8 cellular contexts compared by ENCODE assay signal in the genomic region with DNA sequence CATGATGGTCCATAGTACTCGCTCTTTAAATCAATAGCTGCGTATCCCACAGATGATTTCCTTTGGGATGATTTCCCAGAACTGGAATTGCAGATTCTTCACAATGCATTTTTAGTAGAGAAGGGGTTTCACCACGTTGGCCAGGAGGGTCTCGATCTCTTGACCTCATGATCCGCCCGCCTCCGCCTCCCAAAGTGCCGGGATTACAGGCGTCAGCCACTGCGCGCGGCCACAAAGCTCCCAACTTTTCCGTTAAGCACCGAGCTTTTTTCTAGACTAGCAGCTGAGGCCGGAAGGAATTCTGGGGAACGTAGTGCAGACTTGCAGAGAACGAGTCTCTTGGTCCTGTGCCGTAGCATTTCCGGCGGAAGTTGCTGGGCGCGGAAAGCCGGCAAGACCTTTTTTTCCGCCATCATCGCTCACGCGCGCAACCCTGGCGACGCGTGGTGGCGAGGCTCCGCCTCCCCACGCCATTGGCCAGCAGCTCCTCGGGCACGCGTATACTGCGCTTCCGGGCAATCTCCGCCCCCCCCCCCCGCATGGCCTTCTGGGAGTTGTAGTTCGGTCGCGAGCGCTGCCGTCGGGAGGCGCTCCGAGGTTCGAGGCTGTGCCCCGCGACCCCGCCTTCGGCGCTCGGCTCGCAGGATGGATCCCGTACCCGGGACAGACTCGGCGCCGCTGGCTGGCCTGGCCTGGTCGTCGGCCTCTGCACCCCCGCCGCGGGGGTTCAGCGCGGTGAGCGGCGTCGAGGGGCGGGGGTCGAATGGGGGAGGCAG. TPM values are rescaled to one million over a fixed set of nuclear protein-coding genes. Genes with fewer than 3 reads are reported as not detected.
A peak's percentile ranks its signal among the peaks of the same experiment; 100 is the strongest.
DNase-seq lines count a peak whose midpoint lies in the region; ATAC-seq, FAIRE-seq and TF ChIP-seq lines count a peak whose summit lies in the region.

A gene (plus strand): TSS at position 557 of the 776 bp plus-strand sequence. CDS start 89 bp downstream, at position 646.

- dilution Hi-C loops in mammary epithelial cell (cut with HindIII; ENCODE audit: low sequenced_read_pairs) = no loop called here

- intact Hi-C loops in mammary epithelial cell (cut with micrococcal nuclease) = loop anchor here (2.0 kb wide), 1 partner anchor 47 kb away; no protein-coding TSS in a partner anchor

- in situ Hi-C loops in mammary epithelial cell (cut with MboI; ENCODE audit: low sequenced_read_pairs in 2 of 2) = no loop called here

- DNase-seq in NCI-H2227 (lab: John Stamatoyannopoulos, UW; ENCODE audit: unreplicated experiment) = peak; percentile 97
- peak; percentile 97 for DNase-seq in WERI-Rb-1
- DNase-seq in mammary epithelial cell = peak; percentile 98

- no peaks in the 10 kb centered on the region for H3K9me3 ChIP-seq in WERI-Rb-1 (ENCODE audit: severe bottlenecking)
- no peaks in the 10 kb centered on the region for H3K9me3 ChIP-seq in mammary epithelial cell (replicated peaks; ENCODE audit: insufficient read depth, low read length)
- H3K9me3 ChIP-seq in iPS-18c (ENCODE audit: control insufficient read depth, insufficient read depth, low read length) = peaks cover under 1% of the 10 kb centered on the region
- H3K9me3 ChIP-seq in skeletal muscle tissue (ENCODE audit: control insufficient read depth in 3 of 3, low read length in 3 of 3) = no peaks in the 10 kb centered on the region

- H3K27me3 ChIP-seq in WERI-Rb-1 (ENCODE audit: insufficient read depth, low read depth, severe bottlenecking) (no peaks in the 10 kb centered on the region), mammary epithelial cell (ENCODE audit: insufficient read depth, low read length) (no peaks in the 10 kb centered on the region), skeletal muscle tissue (ENCODE audit: control insufficient read depth in 3 of 3, insufficient read depth in 3 of 3, low read length in 3 of 3) (peaks cover 0 to 5% (median 4%) of the 10 kb centered on the region in 3 donors)

- BruUV-seq in mammary epithelial cell (replicated peaks; lab: Mats Ljungman, UMichigan) = TSS peak; percentile 100

- H3K4me2 ChIP-seq in mammary epithelial cell (ENCODE audit: insufficient read depth, low read depth, low read length) = peak within 1 kb of the TSS; percentile 91

- H3K4me3 ChIP-seq in WERI-Rb-1 (ENCODE audit: low read depth, low read length) = peak within 1 kb of the TSS; percentile 72
- H3K4me3 ChIP-seq in mammary epithelial cell (replicated peaks in 1 of 3; ENCODE audit: insufficient read depth in 1 of 3, low read depth in 2 of 3, low read length in 3 of 3) = peak within 1 kb of the TSS; percentile 54 to 70 (median 55)
- H3K4me3 ChIP-seq in iPS-18c (ENCODE audit: insufficient read depth, low read depth, low read length) = peak within 1 kb of the TSS; percentile 70
- H3K4me3 ChIP-seq in skeletal muscle tissue (ENCODE audit: low read length in 3 of 3) = peak within 1 kb of the TSS; percentile 80 to 84 (median 81)

- no peaks in the 10 kb centered on the region for H4K20me1 ChIP-seq in mammary epithelial cell (ENCODE audit: insufficient read depth, low read length)

- WGBS in mammary epithelial cell (ENCODE audit: low coverage, missing lambda C conversion rate) = 1% methylated on average over 12 of the region's 74 CpGs

- H3K4me1 ChIP-seq in mammary epithelial cell (ENCODE audit: insufficient read depth, low read length) (peaks cover 6% of the 10 kb centered on the region), skeletal muscle tissue (ENCODE audit: control insufficient read depth in 3 of 3, insufficient read depth in 3 of 3, low read length in 3 of 3) (peaks cover 11 to 14% (median 12%) of the 10 kb centered on the region in 3 donors)

- H3K9ac ChIP-seq in mammary epithelial cell (ENCODE audit: insufficient read depth, low read length) (peak within 1 kb of the TSS; percentile 54), skeletal muscle tissue (ENCODE audit: low read depth in 1 of 3, low read length in 3 of 3) (peak within 1 kb of the TSS; percentile 57 to 78 (median 75))

- H2AFZ ChIP-seq in mammary epithelial cell (ENCODE audit: low read depth, low read length) = peak within 1 kb of the TSS; percentile 99

- TF ChIP-seq CTCF in WERI-Rb-1 (IDR thresholded peaks at IDR 0.05; ENCODE audit: low read depth, low read length) (0 out of 2 replicates have a peak, but pooled peaks have one; percentile 12), mammary epithelial cell (conservative IDR thresholded peaks at IDR 0.05 in 1 of 2, IDR thresholded peaks at IDR 0.05 in 1 of 2; ENCODE audit: extremely low read depth in 1 of 2, insufficient read depth in 1 of 2, low read depth in 1 of 2, low read length in 2 of 2) (no peak)

- no peaks in the 10 kb centered on the region for H3K79me2 ChIP-seq in mammary epithelial cell (ENCODE audit: insufficient read depth, low read length)

- H3K27ac ChIP-seq in WERI-Rb-1 = peak within 1 kb of the TSS; percentile 60
- H3K27ac ChIP-seq in mammary epithelial cell (ENCODE audit: insufficient read depth, low read depth, low read length) = peak within 1 kb of the TSS; percentile 35
- peak within 1 kb of the TSS; percentile 79 for H3K27ac ChIP-seq in skeletal muscle tissue (ENCODE audit: low read depth, low read length)

- H3K36me3 ChIP-seq in WERI-Rb-1 (peaks cover 15% of the 10 kb centered on the region), mammary epithelial cell (ENCODE audit: insufficient read depth, low read length) (peaks cover 2% of the 10 kb centered on the region), skeletal muscle tissue (ENCODE audit: control insufficient read depth in 3 of 3, insufficient read depth in 3 of 3, low read length in 3 of 3) (peaks cover 6 to 12% (median 7%) of the 10 kb centered on the region in 3 donors)

- peak; percentile 89 for ATAC-seq in GM18867 (IDR thresholded peaks at IDR 0.05; ENCODE audit: unreplicated experiment)
- ATAC-seq in HG03135 (IDR thresholded peaks at IDR 0.05; ENCODE audit: unreplicated experiment) = peak; percentile 85

- FAIRE-seq in A204.1 (lab: Jason Lieb, UNC) = peak; percentile 97

- CTCF ChIA-PET in mammary epithelial cell (lab: Charles Lee; ENCODE audit: low non-redundant PET) = interaction anchor here (0.5 to 0.7 kb wide), 3 partner anchors 77 to 107 kb away, joined by 3 to 6 read pairs (median 3); no protein-coding TSS in a partner anchor

RNA-seq across cellular contexts. Expression of the gene that starts here (rescaled TPM):
- total RNA-seq in mammary epithelial cell (10 to 100 TPM; 32.2 to 50.1 TPM), skeletal muscle tissue (21.9 TPM)
- 57.2 TPM for polyA plus RNA-seq in mammary epithelial cell
- 35.2 TPM for polyA minus RNA-seq in mammary epithelial cell

Comparison
In these comparisons a context has a peak if more than half of its experiments do, and no peak if none do; other contexts are left out.
1. Peak in every context shown above with its lines: DNase-seq, ATAC-seq, H3K4me3 ChIP-seq and H3K27ac ChIP-seq.